In the genomic region with DNA sequence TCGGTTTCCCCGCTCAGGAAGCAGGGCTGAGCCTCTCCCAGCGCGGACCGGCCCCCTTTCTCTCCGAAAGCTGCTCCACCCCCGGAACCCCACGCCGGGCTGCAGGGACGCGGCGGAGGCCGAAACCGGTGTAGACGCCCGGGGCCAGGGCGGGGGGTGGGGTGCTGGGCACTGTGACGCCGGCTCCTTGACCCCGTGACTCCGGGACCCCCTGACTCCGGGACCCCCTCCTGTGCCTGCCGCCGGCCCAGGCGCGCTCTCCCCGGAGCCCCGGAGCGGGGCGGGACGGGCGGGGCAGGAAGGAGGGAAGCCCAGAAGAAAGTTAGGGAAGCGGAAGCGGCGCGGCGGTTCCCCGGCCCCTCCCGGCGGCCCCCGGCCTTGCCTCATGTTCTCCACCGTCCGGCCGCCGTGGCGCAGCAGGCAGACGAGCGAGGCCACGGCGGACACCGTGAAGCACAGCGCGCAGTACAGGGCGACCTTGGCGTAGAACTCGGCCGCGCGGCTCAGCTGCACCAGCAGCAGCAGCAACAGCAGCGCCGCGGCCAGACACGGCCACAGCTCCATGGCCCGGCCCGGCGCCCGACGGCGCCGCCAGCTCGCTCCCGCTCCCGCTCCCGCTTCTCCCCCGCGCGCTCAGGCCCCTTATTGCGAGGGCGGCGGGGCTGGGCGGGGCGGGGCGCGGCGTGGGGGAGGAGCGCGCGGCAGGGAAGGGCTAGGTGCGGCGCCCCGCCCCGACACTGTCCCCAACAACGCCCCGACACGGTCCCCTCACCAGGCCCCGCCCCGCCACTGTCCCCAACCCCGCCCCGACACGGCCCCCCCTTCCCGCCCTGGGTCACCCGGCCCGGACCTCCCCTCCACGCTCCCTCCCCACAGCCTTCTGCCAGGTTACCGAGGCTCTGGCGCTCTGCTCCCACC, we compare ENCODE assay signal across 8 cellular contexts. TPM values are rescaled to one million over a fixed set of nuclear protein-coding genes. Genes with fewer than 3 reads are reported as not detected.
DNase-seq lines count a peak whose midpoint lies in the region; ATAC-seq and TF ChIP-seq lines count a peak whose summit lies in the region.

TSS of gene AGPAT2 (minus strand) at position 664 of the 918 bp plus-strand sequence. CDS start at position 564, 100 bp downstream.

- TF ChIP-seq CTCF in DND-41 (IDR thresholded peaks at IDR 0.05; ENCODE audit: borderline replicate concordance, extremely low read depth, low read length, poor library complexity, severe bottlenecking) (no peak), chondrocyte (IDR thresholded peaks at IDR 0.05) (peak; percentile 19), left lung (IDR thresholded peaks at IDR 0.05) (no peak)

- H3K79me2 ChIP-seq in DND-41 (ENCODE audit: insufficient read depth, low read length) = peaks cover 12% of the 10 kb centered on the region

- peak within 1 kb of the TSS; percentile 66 to 80 for H3K4me3 ChIP-seq in DND-41 (ENCODE audit: low read depth in 1 of 2, low read length in 2 of 2)
- peak within 1 kb of the TSS; percentile 92 to 94 for H3K4me3 ChIP-seq in left lung

- H3K9me3 ChIP-seq in DND-41 (ENCODE audit: insufficient read depth, low read length, severe bottlenecking) (no peaks in the 10 kb centered on the region), left lung (no peaks in the 10 kb centered on the region)

- intact Hi-C loops in left lung (cut with DNase I) = no loop called here

- peak within 1 kb of the TSS; percentile 97 for H3K4me2 ChIP-seq in DND-41 (ENCODE audit: insufficient read depth, low read length)

- no peaks in the 10 kb centered on the region for H3K27me3 Mint-ChIP-seq in chondrocyte (ENCODE audit: low read depth)

- peak; percentile 66 for DNase-seq in DND-41
- DNase-seq in H4 (ENCODE audit: low spot score) = no peak
- peak; percentile 31 for DNase-seq in NCI-H146 treated with DMSO at 0.1 percent for 48 hours (lab: John Stamatoyannopoulos, UW; ENCODE audit: unreplicated experiment)
- peak; percentile 78 for DNase-seq in activated CD4-positive, CD25-positive, alpha-beta regulatory T cell treated with anti-CD3 and anti-CD28 coated beads, Interleukin-2, amount 50 U/mL, for 72 hours
- DNase-seq in chondrocyte (ENCODE audit: low spot score) = no peak
- peak; percentile 89 to 95 for DNase-seq in left lung
- peak; percentile 40 to 77 (median 52) for DNase-seq in stimulated activated CD4-positive, alpha-beta T cell treated with anti-CD3 and anti-CD28 coated beads, TNF-alpha, amount 100 ng/mL, for 24 hours (ENCODE audit: low read depth in 3 of 3)
- DNase-seq in SHP77 (lab: John Stamatoyannopoulos, UW) = no peak

- H3K27ac Mint-ChIP-seq in chondrocyte (ENCODE audit: unreplicated experiment) = no peak within 1 kb of the TSS

- peaks cover 7% of the 10 kb centered on the region for H3K4me1 Mint-ChIP-seq in chondrocyte (ENCODE audit: low read depth)

- no peaks in the 10 kb centered on the region for H3K27me3 ChIP-seq in DND-41 (ENCODE audit: insufficient read depth, low read length, poor library complexity)
- H3K27me3 ChIP-seq in left lung = no peaks in the 10 kb centered on the region

- H3K4me1 ChIP-seq in DND-41 (ENCODE audit: insufficient read depth, low read length) (peaks cover 21% of the 10 kb centered on the region), left lung (peaks cover 24 to 79% of the 10 kb centered on the region in 2 donors)

- H4K20me1 ChIP-seq in DND-41 (ENCODE audit: insufficient read depth, low read length) = peaks cover 13% of the 10 kb centered on the region

- peak within 1 kb of the TSS; percentile 94 for H2AFZ ChIP-seq in DND-41 (ENCODE audit: low read depth, low read length)

- peak within 1 kb of the TSS; percentile 81 for H3K9ac ChIP-seq in DND-41 (ENCODE audit: low read depth, low read length)

- peak within 1 kb of the TSS; percentile 80 for H3K4me3 Mint-ChIP-seq in chondrocyte (ENCODE audit: unreplicated experiment)

- H3K27ac ChIP-seq in DND-41 (ENCODE audit: low read length) (peak within 1 kb of the TSS; percentile 72), left lung (peak within 1 kb of the TSS; percentile 85 to 99)

- H3K36me3 Mint-ChIP-seq in chondrocyte (ENCODE audit: low read depth) = no peaks in the 10 kb centered on the region

- ATAC-seq in DND-41 (ENCODE audit: insufficient read depth, low read depth) (peak; percentile 83), left lung (peak; percentile 80)

- H3K36me3 ChIP-seq in DND-41 (ENCODE audit: insufficient read depth, low read length) (no peaks in the 10 kb centered on the region), left lung (no peaks in the 10 kb centered on the region)

- H3K9me3 Mint-ChIP-seq in chondrocyte (ENCODE audit: low read depth) = no peaks in the 10 kb centered on the region

RNA-seq across cellular contexts. Expression of gene AGPAT2, which starts in this region (rescaled TPM):
- total RNA-seq in H4 (2014; rRNA removed; shearing (Covaris generic)) = 32.3 and 33.8 TPM in 2 replicates
- 23.4 to 39.8 TPM (median 39.1 TPM) in 3 replicates for total RNA-seq in chondrocyte
- 100 to 1,000 TPM; 127 to 170 TPM for total RNA-seq in left lung

Comparison
In these comparisons a context has a peak if more than half of its experiments do, and no peak if none do; other contexts are left out.
1. DNase-seq: peak in DND-41 (single experiment), NCI-H146 treated with DMSO at 0.1 percent for 48 hours (single experiment), activated CD4-positive, CD25-positive, alpha-beta regulatory T cell treated with anti-CD3 and anti-CD28 coated beads, Interleukin-2, amount 50 U/mL, for 72 hours (single experiment), left lung (2 of 2) and stimulated activated CD4-positive, alpha-beta T cell treated with anti-CD3 and anti-CD28 coated beads, TNF-alpha, amount 100 ng/mL, for 24 hours (3 of 3); none in H4 (single experiment), chondrocyte (single experiment) and SHP77 (0 of 2).